1 cellular context compared by ENCODE assay signal in the genomic region with DNA sequence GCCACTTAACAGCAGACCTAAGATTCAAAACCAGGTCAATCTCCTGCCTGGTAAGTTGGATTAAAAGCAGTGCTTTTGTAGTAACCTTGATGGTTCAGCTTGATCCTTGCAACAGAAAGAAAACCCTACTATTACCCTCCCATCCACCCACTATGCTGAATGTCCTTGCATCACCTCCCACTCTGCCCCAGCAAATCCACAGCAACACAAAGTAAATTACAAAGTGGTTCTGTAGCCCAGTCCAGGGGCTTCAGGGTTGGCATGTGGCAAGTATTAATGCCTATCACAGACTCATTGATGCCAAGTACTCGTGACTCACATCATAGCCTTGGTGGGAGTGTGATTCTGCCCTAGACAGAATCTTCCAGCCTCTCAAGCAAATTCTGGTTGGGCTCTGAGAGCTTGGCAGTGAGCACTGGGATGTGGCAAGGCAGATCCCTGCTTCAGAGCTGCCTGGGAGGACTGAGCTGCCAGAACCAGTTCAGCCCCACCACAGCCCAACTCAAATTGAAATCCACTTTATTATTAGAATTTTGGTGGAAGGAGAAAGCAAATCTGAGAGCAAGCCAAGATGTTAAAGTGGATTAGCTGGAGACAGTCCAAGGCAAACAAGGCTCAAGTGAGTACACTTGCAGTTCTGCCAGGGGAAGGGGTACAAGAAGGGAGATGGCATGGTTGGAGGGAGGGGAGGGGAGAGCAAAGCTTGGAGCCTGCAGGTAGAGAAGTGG.
TF ChIP-seq lines count a peak whose summit lies in the region.

No MANE protein-coding gene starts in this region.

TF ChIP-seq in GM23338, 12 proteins besides CTCF, POLR2A, EP300 and RAD21 (continued from another document):
- TF ChIP-seq, protein P1, sequence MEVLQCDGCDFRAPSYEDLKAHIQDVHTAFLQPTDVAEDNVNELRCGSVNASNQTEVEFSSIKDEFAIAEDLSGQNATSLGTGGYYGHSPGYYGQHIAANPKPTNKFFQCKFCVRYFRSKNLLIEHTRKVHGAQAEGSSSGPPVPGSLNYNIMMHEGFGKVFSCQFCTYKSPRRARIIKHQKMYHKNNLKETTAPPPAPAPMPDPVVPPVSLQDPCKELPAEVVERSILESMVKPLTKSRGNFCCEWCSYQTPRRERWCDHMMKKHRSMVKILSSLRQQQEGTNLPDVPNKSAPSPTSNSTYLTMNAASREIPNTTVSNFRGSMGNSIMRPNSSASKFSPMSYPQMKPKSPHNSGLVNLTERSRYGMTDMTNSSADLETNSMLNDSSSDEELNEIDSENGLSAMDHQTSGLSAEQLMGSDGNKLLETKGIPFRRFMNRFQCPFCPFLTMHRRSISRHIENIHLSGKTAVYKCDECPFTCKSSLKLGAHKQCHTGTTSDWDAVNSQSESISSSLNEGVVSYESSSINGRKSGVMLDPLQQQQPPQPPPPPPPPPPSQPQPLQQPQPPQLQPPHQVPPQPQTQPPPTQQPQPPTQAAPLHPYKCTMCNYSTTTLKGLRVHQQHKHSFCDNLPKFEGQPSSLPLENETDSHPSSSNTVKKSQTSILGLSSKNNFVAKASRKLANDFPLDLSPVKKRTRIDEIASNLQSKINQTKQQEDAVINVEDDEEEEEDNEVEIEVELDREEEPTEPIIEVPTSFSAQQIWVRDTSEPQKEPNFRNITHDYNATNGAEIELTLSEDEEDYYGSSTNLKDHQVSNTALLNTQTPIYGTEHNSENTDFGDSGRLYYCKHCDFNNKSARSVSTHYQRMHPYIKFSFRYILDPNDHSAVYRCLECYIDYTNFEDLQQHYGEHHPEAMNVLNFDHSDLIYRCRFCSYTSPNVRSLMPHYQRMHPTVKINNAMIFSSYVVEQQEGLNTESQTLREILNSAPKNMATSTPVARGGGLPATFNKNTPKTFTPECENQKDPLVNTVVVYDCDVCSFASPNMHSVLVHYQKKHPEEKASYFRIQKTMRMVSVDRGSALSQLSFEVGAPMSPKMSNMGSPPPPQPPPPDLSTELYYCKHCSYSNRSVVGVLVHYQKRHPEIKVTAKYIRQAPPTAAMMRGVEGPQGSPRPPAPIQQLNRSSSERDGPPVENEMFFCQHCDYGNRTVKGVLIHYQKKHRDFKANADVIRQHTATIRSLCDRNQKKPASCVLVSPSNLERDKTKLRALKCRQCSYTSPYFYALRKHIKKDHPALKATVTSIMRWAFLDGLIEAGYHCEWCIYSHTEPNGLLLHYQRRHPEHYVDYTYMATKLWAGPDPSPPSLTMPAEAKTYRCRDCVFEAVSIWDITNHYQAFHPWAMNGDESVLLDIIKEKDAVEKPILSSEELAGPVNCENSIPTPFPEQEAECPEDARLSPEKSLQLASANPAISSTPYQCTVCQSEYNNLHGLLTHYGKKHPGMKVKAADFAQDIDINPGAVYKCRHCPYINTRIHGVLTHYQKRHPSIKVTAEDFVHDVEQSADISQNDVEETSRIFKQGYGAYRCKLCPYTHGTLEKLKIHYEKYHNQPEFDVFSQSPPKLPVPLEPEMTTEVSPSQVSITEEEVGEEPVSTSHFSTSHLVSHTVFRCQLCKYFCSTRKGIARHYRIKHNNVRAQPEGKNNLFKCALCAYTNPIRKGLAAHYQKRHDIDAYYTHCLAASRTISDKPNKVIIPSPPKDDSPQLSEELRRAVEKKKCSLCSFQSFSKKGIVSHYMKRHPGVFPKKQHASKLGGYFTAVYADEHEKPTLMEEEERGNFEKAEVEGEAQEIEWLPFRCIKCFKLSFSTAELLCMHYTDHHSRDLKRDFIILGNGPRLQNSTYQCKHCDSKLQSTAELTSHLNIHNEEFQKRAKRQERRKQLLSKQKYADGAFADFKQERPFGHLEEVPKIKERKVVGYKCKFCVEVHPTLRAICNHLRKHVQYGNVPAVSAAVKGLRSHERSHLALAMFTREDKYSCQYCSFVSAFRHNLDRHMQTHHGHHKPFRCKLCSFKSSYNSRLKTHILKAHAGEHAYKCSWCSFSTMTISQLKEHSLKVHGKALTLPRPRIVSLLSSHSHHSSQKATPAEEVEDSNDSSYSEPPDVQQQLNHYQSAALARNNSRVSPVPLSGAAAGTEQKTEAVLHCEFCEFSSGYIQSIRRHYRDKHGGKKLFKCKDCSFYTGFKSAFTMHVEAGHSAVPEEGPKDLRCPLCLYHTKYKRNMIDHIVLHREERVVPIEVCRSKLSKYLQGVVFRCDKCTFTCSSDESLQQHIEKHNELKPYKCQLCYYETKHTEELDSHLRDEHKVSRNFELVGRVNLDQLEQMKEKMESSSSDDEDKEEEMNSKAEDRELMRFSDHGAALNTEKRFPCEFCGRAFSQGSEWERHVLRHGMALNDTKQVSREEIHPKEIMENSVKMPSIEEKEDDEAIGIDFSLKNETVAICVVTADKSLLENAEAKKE (CRISPR knock-in tag; IDR thresholded peaks at IDR 0.05), result no peak
- TF ChIP-seq JUNB (IDR thresholded peaks at IDR 0.05; ENCODE audit: unreplicated experiment), result no peak
